In genomic region chr7:151789380-151789947, GRCh38 we compare ENCODE assay signal across 26 cellular contexts.
DNase-seq lines count a peak whose midpoint lies in the region; ATAC-seq, FAIRE-seq and TF ChIP-seq lines count a peak whose summit lies in the region.
"Had no signal": no experiment of that assay in that cellular context is flagged by ENCODE, and none has a peak within 500 bp of the region (broad histone marks: within the 10 kb centered on the region; RNA-seq: fewer than 3 reads in every experiment).

No MANE protein-coding gene starts in this region.

- H3K27ac Mint-ChIP-seq in naive B cell = peak overlapping the region in 4 of 6 donors; percentile 7 to 88 (median 56)
- H3K27ac Mint-ChIP-seq: B cell, GM23338 had no signal

- peak overlapping the region; percentile 31; the same call in 1 of the 2 replicates for H4K8ac ChIP-seq in H1 (ENCODE audit: extremely low read depth, insufficient read depth, low read length)

- no peak overlapping the region for H4K91ac ChIP-seq in H1 (replicated peaks; ENCODE audit: insufficient read length, low read length)

- H3K23ac ChIP-seq in H1 (ENCODE audit: insufficient read length) = no peak overlapping the region

- POLR2A ChIA-PET in H1 (lab: Charles Lee; ENCODE audit: partially characterized antibody) = no interaction called here

- H2AK5ac ChIP-seq in H1 (ENCODE audit: low read depth, low read length) = no peak overlapping the region

- H3K4me3 Mint-ChIP-seq in naive B cell = no peak overlapping the region
- H3K4me3 Mint-ChIP-seq: B cell, GM23338 had no signal

- TF ChIP-seq CTCF in H1 (IDR thresholded peaks at IDR 0.05; ENCODE audit: control extremely low read depth in 1 of 3, insufficient read depth in 1 of 3, low read depth in 1 of 3, low read length in 3 of 3) (no peak), upper lobe of right lung (IDR thresholded peaks at IDR 0.05) (no peak), GM13976 (IDR thresholded peaks at IDR 0.05; ENCODE audit: borderline replicate concordance, control extremely low read depth, extremely low read depth, insufficient read depth, missing control alignments) (no peak)

- no peaks in the 10 kb centered on the region for H3K9me3 Mint-ChIP-seq in naive B cell
- H3K9me3 Mint-ChIP-seq: GM23338 had no signal

- no peak overlapping the region for H3K56ac ChIP-seq in H1 (replicated peaks; ENCODE audit: insufficient read length, low read depth, low read length)

- H2AFZ ChIP-seq in H1 (ENCODE audit: low read length) = no peak overlapping the region
- H2AFZ ChIP-seq: GM23338 had no signal

- CTCF ChIA-PET in H1 (lab: Charles Lee; ENCODE audit: partially characterized antibody) = interaction anchor here (1.1 to 7.8 kb wide), 4 partner anchors 7 to 74 kb away, joined by 4 to 57 read pairs (median 5); no protein-coding TSS in a partner anchor

- H2BK12ac ChIP-seq in H1 (ENCODE audit: low read depth, low read length) = no peak overlapping the region

- no peaks in the 10 kb centered on the region for H3K9me3 ChIP-seq in H1 (ENCODE audit: insufficient read depth in 2 of 2, low read depth in 1 of 2, low read length in 1 of 2)
- H3K9me3 ChIP-seq in upper lobe of right lung = no peaks in the 10 kb centered on the region
- H3K9me3 ChIP-seq: MG63, Peyer's patch, SK-N-SH had no signal

- ATAC-seq in Right ventricle myocardium superior (ENCODE audit: poor library complexity) = no peak
- ATAC-seq in Right ventricle myocardium inferior = no peak
- no peak for ATAC-seq in naive B cell (ENCODE audit: low read depth in 2 of 2)
- ATAC-seq in upper lobe of right lung = no peak
- ATAC-seq: GM23338, HCT116 had no signal

- DNase-seq in Right ventricle myocardium superior (peak; percentile 29), Right ventricle myocardium inferior (ENCODE audit: missing footprints) (no peak), H1 (ENCODE audit: low read depth in 1 of 2, low spot score in 2 of 2) (no peak), naive B cell (no peak), upper lobe of right lung (peak; percentile 36), NOMO-1 (lab: John Stamatoyannopoulos, UW; ENCODE audit: unreplicated experiment in 2 of 2) (no peak), GM13976 (ENCODE audit: low spot score) (no peak)
- no peak for DNase-seq in activated CD4-positive, CD25-positive, alpha-beta regulatory T cell treated with anti-CD3 and anti-CD28 coated beads, Interleukin-2, amount 50 U/mL, for 72 hours
- DNase-seq: DMS153, DND-41, IMR-90, KG1, MG63, NCI-H1105 treated with DMSO at 0.1 percent for 48 hours, NCI-H146, NCI-H1930, NCI-H446, NCI-H524 treated with DMSO at 0.1 percent for 48 hours, OCI-M1, SK-N-SH had no signal

- H2BK15ac ChIP-seq in H1 (ENCODE audit: low read length) = no peak overlapping the region

- FAIRE-seq in H1 (lab: Jason Lieb, UNC) = no peak

- no peaks in the 10 kb centered on the region for H3K79me1 ChIP-seq in H1 (ENCODE audit: low read depth, low read length)

- TF ChIP-seq RAD21 in H1 (IDR thresholded peaks at IDR 0.05 in 1 of 2, conservative IDR thresholded peaks at IDR 0.05 in 1 of 2; ENCODE audit: low read depth in 2 of 2, low read length in 2 of 2) = no peak

- H3K27ac ChIP-seq in H1 (ENCODE audit: low read depth, low read length) = no peak overlapping the region
- no peak overlapping the region for H3K27ac ChIP-seq in upper lobe of right lung
- H3K27ac ChIP-seq: 22Rv1, C4-2B, Peyer's patch had no signal

- no peak overlapping the region for H4K5ac ChIP-seq in H1 (ENCODE audit: insufficient read length, low read depth, low read length)

- H3K4me3 ChIP-seq in H1 (ENCODE audit: extremely low read depth in 1 of 4, insufficient read depth in 2 of 4, low read depth in 3 of 4, low read length in 4 of 4) (no peak overlapping the region), upper lobe of right lung (no peak overlapping the region)
- H3K4me3 ChIP-seq: GM23338, MG63, Peyer's patch had no signal

- no peak overlapping the region for H2BK5ac ChIP-seq in H1 (ENCODE audit: low read depth, low read length)

- peaks cover 0 to 10% of the 10 kb centered on the region in 2 donors for H3K36me3 Mint-ChIP-seq in naive B cell

- 91% methylated on average over 11 of the region's 11 CpGs; no CpG with 5 or more reads in 1 of the 2 experiments for WGBS in H1 (ENCODE audit: extremely low coverage in 1 of 2, insufficient coverage in 1 of 2, insufficient read length in 1 of 2, insufficient replicate concordance in 2 of 2, low coverage in 1 of 2, low lambda C conversion rate in 2 of 2, missing lambda C conversion rate in 1 of 2), 2 experiments

- no peaks in the 10 kb centered on the region for H4K20me1 ChIP-seq in H1 (replicated peaks in 1 of 2; ENCODE audit: control insufficient read depth in 1 of 2, insufficient read depth in 2 of 2, low read length in 2 of 2)

- H3K4me1 Mint-ChIP-seq in naive B cell = peaks cover 19 to 23% (median 22%) of the 10 kb centered on the region in 3 donors

- H3K4ac ChIP-seq in H1 (replicated peaks; ENCODE audit: insufficient read length, low read depth, low read length) = no peak overlapping the region

- no peak for TF ChIP-seq POLR2A in H1 (IDR thresholded peaks at IDR 0.05; ENCODE audit: control extremely low read depth in 1 of 2, low read depth in 2 of 2, low read length in 2 of 2)

- in situ Hi-C loops in GM13976 (cut with MboI; ENCODE audit: low sequenced_read_pairs, unreplicated experiment) = no loop called here

- no peaks in the 10 kb centered on the region for H3K79me2 ChIP-seq in H1 (ENCODE audit: control insufficient read depth in 1 of 2, insufficient read depth in 2 of 2, low read length in 2 of 2)

- H3K27me3 ChIP-seq in H1 (replicated peaks in 1 of 4; ENCODE audit: control insufficient read depth in 3 of 4, extremely low read depth in 1 of 4, insufficient read depth in 3 of 4, low read length in 3 of 4) = no peaks in the 10 kb centered on the region
- H3K27me3 ChIP-seq in upper lobe of right lung = no peaks in the 10 kb centered on the region
- H3K27me3 ChIP-seq: MG63, Peyer's patch had no signal

- intact Hi-C loops in Right ventricle myocardium superior (cut with DNase I) (no loop called here), Right ventricle myocardium inferior (cut with DNase I) (no loop called here), upper lobe of right lung (cut with DNase I) (no loop called here)

- no peak overlapping the region for H3K18ac ChIP-seq in H1 (ENCODE audit: extremely low read depth, low read length)

- no peak overlapping the region for H2BK120ac ChIP-seq in H1 (replicated peaks; ENCODE audit: low read depth, low read length)

- H3K14ac ChIP-seq in H1 (ENCODE audit: insufficient read length) = no peak overlapping the region

- peaks cover 0 to 4% (median 3%) of the 10 kb centered on the region in 4 experiments; a peak in 3 of 7 replicates for H3K4me1 ChIP-seq in H1 (replicated peaks in 1 of 4; ENCODE audit: control insufficient read depth in 3 of 4, insufficient read depth in 4 of 4, low read length in 3 of 4)
- peaks cover 17% of the 10 kb centered on the region for H3K4me1 ChIP-seq in upper lobe of right lung
- H3K4me1 ChIP-seq: Peyer's patch had no signal

- no peak for TF ChIP-seq EP300 in H1 (IDR thresholded peaks at IDR 0.05; ENCODE audit: borderline replicate concordance in 1 of 2, low read depth in 2 of 2, low read length in 2 of 2)

- H3K9ac ChIP-seq in H1 (replicated peaks in 1 of 4; ENCODE audit: extremely low read depth in 1 of 4, low read depth in 3 of 4, low read length in 3 of 4) = no peak overlapping the region
- H3K9ac ChIP-seq: SK-N-SH had no signal

- no peak overlapping the region for H3K4me2 ChIP-seq in H1 (ENCODE audit: insufficient read depth in 1 of 2, low read depth in 2 of 2, low read length in 2 of 2)
- H3K4me2 ChIP-seq: GM23338, SK-N-SH had no signal

- H3K27me3 Mint-ChIP-seq in naive B cell = no peaks in the 10 kb centered on the region
- H3K27me3 Mint-ChIP-seq: B cell had no signal

- H3K36me3 ChIP-seq in H1 (ENCODE audit: control insufficient read depth in 2 of 4, insufficient read depth in 4 of 4, low read length in 3 of 4) (no peaks in the 10 kb centered on the region), upper lobe of right lung (no peaks in the 10 kb centered on the region)
- H3K36me3 ChIP-seq: MG63, Peyer's patch had no signal

- no peaks in the 10 kb centered on the region for H3K23me2 ChIP-seq in H1 (ENCODE audit: low read depth, low read length)

- H2BK20ac ChIP-seq in H1 (ENCODE audit: low read length) = no peak overlapping the region

TF ChIP-seq in H1, 55 proteins besides CTCF, POLR2A, EP300 and RAD21 (continues in another document):
- TF ChIP-seq SIX5 (IDR thresholded peaks at IDR 0.05; ENCODE audit: low read depth, low read length) (no peak), KDM4A (IDR thresholded peaks at IDR 0.05; ENCODE audit: low read depth, low read length, severe bottlenecking) (no peak), ATF2 (IDR thresholded peaks at IDR 0.05; ENCODE audit: low read length) (no peak), HDAC2 (IDR thresholded peaks at IDR 0.05; ENCODE audit: borderline replicate concordance in 1 of 2, low read depth in 2 of 2, low read length in 2 of 2) (no peak), KDM5A (IDR thresholded peaks at IDR 0.05; ENCODE audit: low read length) (no peak), YY1 (IDR thresholded peaks at IDR 0.05; ENCODE audit: low read depth, low read length) (no peak), CHD2 (IDR thresholded peaks at IDR 0.05; ENCODE audit: low read length) (no peak), TCF12 (IDR thresholded peaks at IDR 0.05; ENCODE audit: low read depth, low read length) (no peak), CREB1 (IDR thresholded peaks at IDR 0.05) (no peak), SUZ12 (IDR thresholded peaks at IDR 0.05; ENCODE audit: low read length) (no peak), RNF2 (IDR thresholded peaks at IDR 0.05; ENCODE audit: borderline replicate concordance, low read depth, low read length, missing control alignments, poor library complexity, severe bottlenecking) (no peak), POU5F1 (IDR thresholded peaks at IDR 0.05; ENCODE audit: low read depth, low read length) (no peak), HDAC6 (IDR thresholded peaks at IDR 0.05; ENCODE audit: low read depth, low read length) (no peak)

Comparison
In these comparisons a context has a peak if more than half of its experiments do, and no peak if none do; other contexts are left out.
1. DNase-seq: peak in Right ventricle myocardium superior (single experiment) and upper lobe of right lung (single experiment); none in Right ventricle myocardium inferior (single experiment), H1 (0 of 2), naive B cell (single experiment), NOMO-1 (0 of 2), activated CD4-positive, CD25-positive, alpha-beta regulatory T cell treated with anti-CD3 and anti-CD28 coated beads, Interleukin-2, amount 50 U/mL, for 72 hours (single experiment) and GM13976 (single experiment).